In the genomic region with DNA sequence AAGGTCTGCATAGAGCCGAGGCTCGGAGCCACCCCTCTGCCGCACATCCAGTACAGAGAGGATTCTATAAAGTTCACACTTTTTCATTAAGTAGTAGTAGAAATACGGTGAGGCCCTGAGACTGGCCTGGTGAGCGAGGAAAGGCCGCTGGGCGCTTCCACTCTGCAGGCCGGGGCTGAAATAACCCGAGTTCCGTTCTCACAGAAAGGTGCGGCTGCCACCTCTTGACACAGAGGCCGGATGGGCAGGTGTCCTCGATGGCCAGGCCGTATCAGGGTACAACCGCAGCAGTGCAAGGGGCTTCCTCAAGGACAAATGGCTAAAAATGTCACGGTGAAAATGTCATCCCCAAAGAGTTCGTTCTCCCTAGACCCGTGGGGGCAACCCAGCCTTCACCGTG, we compare ENCODE assay signal across 8 cellular contexts. TPM values are rescaled to one million over a fixed set of nuclear protein-coding genes. Genes with fewer than 3 reads are reported as not detected.
DNase-seq lines count a peak whose midpoint lies in the region; ATAC-seq and TF ChIP-seq lines count a peak whose summit lies in the region.

No MANE protein-coding gene starts in this region.

- peaks cover 24% of the 10 kb centered on the region for H3K36me3 ChIP-seq in Caco-2 (ENCODE audit: control insufficient read depth, insufficient read depth, low read length)
- H3K36me3 ChIP-seq in OCI-LY1 (ENCODE audit: insufficient read depth, low read length): peaks cover 64% of the 10 kb centered on the region

- no peaks in the 10 kb centered on the region for H4K20me1 ChIP-seq in OCI-LY1 (ENCODE audit: insufficient read depth, low read length)

- no peaks in the 10 kb centered on the region for H3F3A ChIP-seq in OCI-LY1 (ENCODE audit: insufficient read depth, low read length)

- H3K4me3 ChIP-seq in Caco-2 (ENCODE audit: low read depth, low read length) (no peak overlapping the region), OCI-LY1 (ENCODE audit: low read depth, low read length, poor library complexity, severe bottlenecking) (no peak overlapping the region), dorsolateral prefrontal cortex (peak overlapping the region in 49 of 59 donors; percentile 13 to 90 (median 42))

- no peaks in the 10 kb centered on the region for H3K9me2 ChIP-seq in OCI-LY1 (ENCODE audit: low read depth, low read length)

- H3K9ac ChIP-seq in OCI-LY1 (ENCODE audit: low read length): no peak overlapping the region

- H3K9me3 ChIP-seq in Caco-2 (no peaks in the 10 kb centered on the region), OCI-LY1 (ENCODE audit: low read length) (no peaks in the 10 kb centered on the region)

- POLR2A ChIA-PET in Caco-2 (lab: Charles Lee): no interaction called here

- no peak overlapping the region for H2AFZ ChIP-seq in OCI-LY1 (ENCODE audit: low read length)

- peaks cover 93% of the 10 kb centered on the region for H3K36me3 Mint-ChIP-seq in Caco-2 (ENCODE audit: insufficient read depth, unreplicated experiment)
- H3K36me3 Mint-ChIP-seq in progenitor cell of endocrine pancreas (ENCODE audit: insufficient read depth): peaks cover 11% of the 10 kb centered on the region

- no peak for TF ChIP-seq CTCF in Caco-2 (IDR thresholded peaks at IDR 0.05; ENCODE audit: insufficient read depth in 1 of 2, low read depth in 1 of 2, low read length in 1 of 2, severe bottlenecking in 1 of 2, unreplicated experiment in 1 of 2)
- no peak for TF ChIP-seq CTCF in OCI-LY1 (IDR thresholded peaks at IDR 0.05; ENCODE audit: low read length)
- TF ChIP-seq CTCF in dorsolateral prefrontal cortex (IDR thresholded peaks at IDR 0.05 in 54 of 56, conservative IDR thresholded peaks at IDR 0.05 in 2 of 56; ENCODE audit: low read depth in 1 of 56, partially characterized antibody in 56 of 56): no peak
- no peak for TF ChIP-seq CTCF in progenitor cell of endocrine pancreas (IDR thresholded peaks at IDR 0.05; ENCODE audit: unreplicated experiment)

- no peaks in the 10 kb centered on the region for H3K79me2 ChIP-seq in OCI-LY1 (ENCODE audit: insufficient read depth, low read length)

- BruUV-seq in Caco-2 (replicated peaks; lab: Mats Ljungman, UMichigan): no TSS peak

- H3K4me3 Mint-ChIP-seq in Caco-2 (ENCODE audit: unreplicated experiment) (peak overlapping the region; percentile 70), progenitor cell of endocrine pancreas (ENCODE audit: low read depth) (peak overlapping the region; percentile 62)

- CTCF ChIA-PET in Caco-2 (lab: Charles Lee): interaction anchor here (0.8 kb wide), 1 partner anchor 16 kb away, joined by 9 read pairs; a partner anchor contains a TSS

- H3K27ac ChIP-seq in OCI-LY1 (ENCODE audit: low read depth, low read length, poor library complexity, severe bottlenecking): no peak overlapping the region
- peak overlapping the region in 57 of 59 donors; percentile 37 to 93 (median 83) for H3K27ac ChIP-seq in dorsolateral prefrontal cortex

- H3K4me2 ChIP-seq in OCI-LY1 (ENCODE audit: low read length): peak overlapping the region; percentile 41; the same call in 1 of the 2 replicates

- no peaks in the 10 kb centered on the region for H3K9me3 Mint-ChIP-seq in Caco-2 (ENCODE audit: unreplicated experiment)
- H3K9me3 Mint-ChIP-seq in progenitor cell of endocrine pancreas (ENCODE audit: low read depth): no peaks in the 10 kb centered on the region

- H3K4me1 ChIP-seq in Caco-2 (peaks cover 25% of the 10 kb centered on the region), OCI-LY1 (ENCODE audit: insufficient read depth, low read length, severe bottlenecking) (peaks cover 26% of the 10 kb centered on the region)

- DNase-seq in Caco-2: no peak
- DNase-seq in dorsolateral prefrontal cortex: no peak
- no peak for DNase-seq in progenitor cell of endocrine pancreas (ENCODE audit: low spot score, unreplicated experiment)
- DNase-seq in Kasumi-1 (lab: John Stamatoyannopoulos, UW): no peak

- no peaks in the 10 kb centered on the region for H3K27me3 Mint-ChIP-seq in Caco-2 (ENCODE audit: insufficient read depth, unreplicated experiment)
- H3K27me3 Mint-ChIP-seq in progenitor cell of endocrine pancreas: no peaks in the 10 kb centered on the region

- H3K27ac Mint-ChIP-seq in Caco-2 (ENCODE audit: unreplicated experiment) (peak overlapping the region; percentile 73), progenitor cell of endocrine pancreas (peak overlapping the region; percentile 85)

- intact Hi-C loops in Caco-2 (cut with micrococcal nuclease; ENCODE audit: unreplicated experiment) (loop anchor here (2.0 kb wide), 1 partner anchor 15 kb away; a partner anchor contains a TSS), dorsolateral prefrontal cortex (cut with DNase I) (no loop called here)

- ATAC-seq in HG02885 (IDR thresholded peaks at IDR 0.05; ENCODE audit: poor library complexity, unreplicated experiment): no peak
- no peak for ATAC-seq in GM21619 (IDR thresholded peaks at IDR 0.05; ENCODE audit: unreplicated experiment)
- no peak for ATAC-seq in HG02973 (IDR thresholded peaks at IDR 0.05; ENCODE audit: unreplicated experiment)

- H3K4me1 Mint-ChIP-seq in Caco-2 (ENCODE audit: low read depth, unreplicated experiment) (peaks cover 24% of the 10 kb centered on the region), progenitor cell of endocrine pancreas (ENCODE audit: low read depth) (peaks cover 13% of the 10 kb centered on the region)

- H3K27me3 ChIP-seq in Caco-2 (replicated peaks; ENCODE audit: control insufficient read depth, insufficient read depth, low read length) (no peaks in the 10 kb centered on the region), OCI-LY1 (ENCODE audit: insufficient read depth, low read length) (no peaks in the 10 kb centered on the region), dorsolateral prefrontal cortex (no peaks in the 10 kb centered on the region)

RNA-seq across cellular contexts. Expression of a gene that starts 0.8 kb away (rescaled TPM):
- total RNA-seq in Caco-2 (2022) (125 and 151 TPM in 2 replicates), dorsolateral prefrontal cortex (10 to 100 TPM; 38.2 to 73.9 (median 55.5) TPM), progenitor cell of endocrine pancreas (93.2 and 95.2 TPM in 2 replicates)

RNA-seq across cellular contexts. Expression of a gene that starts 6.0 kb away (rescaled TPM):
- total RNA-seq in Caco-2 (2022) (55.6 and 57.4 TPM in 2 replicates), dorsolateral prefrontal cortex (10 to 100 TPM; 15.0 to 55.8 (median 25.6) TPM), progenitor cell of endocrine pancreas (32.4 and 34.0 TPM in 2 replicates)

RNA-seq across cellular contexts. Expression of a gene that starts 9.9 kb away (rescaled TPM):
- total RNA-seq in Caco-2 (2022) (0.37 and 0.68 TPM in 2 replicates), dorsolateral prefrontal cortex (1 to 10 TPM in 118 of 120 experiments, under 1 TPM in 2; 0.50 to 6.5 (median 3.3) TPM), progenitor cell of endocrine pancreas (0.78 and 1.7 TPM in 2 replicates)

RNA-seq across cellular contexts. Expression of a gene that starts 15.6 kb away (rescaled TPM):
- total RNA-seq in Caco-2 (2022): 28.9 and 29.1 TPM in 2 replicates
- total RNA-seq in dorsolateral prefrontal cortex: 10 to 100 TPM; 30.1 to 60.2 (median 41.1) TPM
- total RNA-seq in progenitor cell of endocrine pancreas: 29.5 and 30.2 TPM in 2 replicates

RNA-seq across cellular contexts. Expression of a gene that starts 20.4 kb away (rescaled TPM):
- 133 and 140 TPM in 2 replicates for total RNA-seq in Caco-2 (2022)
- total RNA-seq in dorsolateral prefrontal cortex: 100 to 1,000 TPM in 33 of 120 experiments, 10 to 100 TPM in 87; 64.0 to 121 (median 92.6) TPM
- total RNA-seq in progenitor cell of endocrine pancreas: 137 and 139 TPM in 2 replicates

Comparison
In these comparisons a context has a peak if more than half of its experiments do, and no peak if none do; other contexts are left out.
1. H3K4me3 ChIP-seq: peak in dorsolateral prefrontal cortex (49 of 59); none in Caco-2 (single experiment) and OCI-LY1 (single experiment).